1 cellular context compared by ENCODE assay signal in the genomic region with DNA sequence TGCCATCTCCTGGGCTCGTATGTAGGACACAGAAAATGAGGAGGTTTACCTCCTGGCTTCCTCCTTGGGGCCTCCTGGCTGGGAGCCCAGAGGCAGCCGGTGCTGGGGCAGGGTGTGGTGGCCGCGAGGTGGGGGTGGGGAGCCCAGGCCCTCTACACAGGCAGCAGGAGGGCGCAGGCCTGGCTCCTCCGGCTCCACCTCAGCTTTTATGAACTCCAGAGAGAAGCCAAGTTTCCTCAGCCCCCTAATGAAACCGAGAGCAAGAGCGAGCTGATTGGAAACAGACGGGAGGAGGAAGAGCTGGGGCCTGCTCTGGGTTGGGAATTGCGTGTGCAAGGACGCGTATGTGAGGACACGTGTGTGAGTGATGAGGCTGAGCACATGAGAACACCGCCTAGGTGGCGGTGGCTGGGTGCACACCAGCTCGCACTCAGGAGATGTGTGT.
TF ChIP-seq lines count a peak whose summit lies in the region.

No MANE protein-coding gene starts in this region.

TF ChIP-seq in H1, 55 proteins besides CTCF, POLR2A, EP300 and RAD21:
- no peak for TF ChIP-seq CBX5 (IDR thresholded peaks at IDR 0.05; ENCODE audit: low read depth, low read length)
- TF ChIP-seq SP2 (IDR thresholded peaks at IDR 0.05; ENCODE audit: low read length): no peak
- no peak for TF ChIP-seq MAFK (IDR thresholded peaks at IDR 0.05; ENCODE audit: low read depth, low read length)
- no peak for TF ChIP-seq TCF12 (IDR thresholded peaks at IDR 0.05; ENCODE audit: low read depth, low read length)
- TF ChIP-seq RXRA (IDR thresholded peaks at IDR 0.05; ENCODE audit: insufficient read depth, low read depth, low read length): no peak
